ENCODE assay signal across 8 cellular contexts in genomic region chr6:36123270-36124139, GRCh38. TPM values are rescaled to one million over a fixed set of nuclear protein-coding genes. Genes with fewer than 3 reads are reported as not detected.
DNase-seq lines count a peak whose midpoint lies in the region; ATAC-seq, FAIRE-seq and TF ChIP-seq lines count a peak whose summit lies in the region.

No MANE protein-coding gene starts in this region.

- ATAC-seq in T-helper 17 cell (peak; percentile 78), GM18519 (IDR thresholded peaks at IDR 0.05; ENCODE audit: low FRiP score, unreplicated experiment) (no peak)

- no peaks in the 10 kb centered on the region for H3K36me3 ChIP-seq in adrenal gland (replicated peaks in 1 of 2)

- WGBS in adrenal gland, 4 donors, result 28 to 42% (median 32%) methylated on average over 9 to 10 of the region's 10 CpGs

- no peaks in the 10 kb centered on the region for H3K9me3 ChIP-seq in T-helper 17 cell (ENCODE audit: control insufficient read depth, low read length, poor library complexity, severe bottlenecking)
- H3K9me3 ChIP-seq in adrenal gland (replicated peaks in 1 of 3), result no peaks in the 10 kb centered on the region

- DNase-seq in DMS53 (lab: John Stamatoyannopoulos, UW), result peak; percentile 86
- peak; percentile 72 for DNase-seq in H54 (ENCODE audit: insufficient read length, low spot score)
- DNase-seq in NCI-H1105 (lab: John Stamatoyannopoulos, UW), result peak; percentile 72
- DNase-seq in T-helper 17 cell, result peak; percentile 70 to 84 (median 74)
- peak; percentile 91 to 94 (median 93) for DNase-seq in adrenal gland
- DNase-seq in hepatic stellate cell (ENCODE audit: low spot score), result peak; percentile 83
- peak; percentile 24 for DNase-seq in skeletal muscle cell (ENCODE audit: low read depth)

- peak overlapping the region; percentile 69 for H3K27ac Mint-ChIP-seq in T-helper 17 cell

- FAIRE-seq in H54 (lab: Jason Lieb, UNC), result no peak

- H3K4me1 Mint-ChIP-seq in T-helper 17 cell, result peaks cover 66% of the 10 kb centered on the region

- H3K27me3 ChIP-seq in adrenal gland, result no peaks in the 10 kb centered on the region

- no peaks in the 10 kb centered on the region for H3K27me3 Mint-ChIP-seq in T-helper 17 cell

- no peak for TF ChIP-seq POLR2A in H54 (IDR thresholded peaks at IDR 0.05; ENCODE audit: low read depth, low read length)
- TF ChIP-seq POLR2A in adrenal gland (IDR thresholded peaks at IDR 0.05), result no peak

- peaks cover 29 to 43% of the 10 kb centered on the region in 2 donors for H3K4me1 ChIP-seq in adrenal gland (replicated peaks in 1 of 2)

- intact Hi-C loops in adrenal gland (cut with DNase I), result loop anchor here in 1 of 2 donors (10.0 kb wide), 1 partner anchor 171 kb away; no protein-coding TSS in a partner anchor

- TF ChIP-seq CTCF in adrenal gland (IDR thresholded peaks at IDR 0.05), result peak; percentile 64 to 91 (median 78)

- H3K36me3 Mint-ChIP-seq in T-helper 17 cell (ENCODE audit: low read depth), result no peaks in the 10 kb centered on the region

- H3K4me3 Mint-ChIP-seq in T-helper 17 cell, result peak overlapping the region; percentile 78

- H3K27ac ChIP-seq in adrenal gland, result peak overlapping the region; percentile 6 to 71 (median 66)

- no peak overlapping the region for H3K4me3 ChIP-seq in adrenal gland
- H3K4me3 ChIP-seq in skeletal muscle cell (ENCODE audit: low read depth, low read length), result no peak overlapping the region

RNA-seq across cellular contexts. Expression of gene MAPK13, which starts 6.8 kb away (rescaled TPM):
- 10 to 100 TPM; 32.1 to 33.7 TPM for total RNA-seq in T-helper 17 cell
- 100 to 1,000 TPM in 3 of 8 donors, 10 to 100 TPM in 5; 72.0 to 148 (median 91.2) TPM for total RNA-seq in adrenal gland
- polyA plus RNA-seq in adrenal gland, result 10 to 100 TPM; 54.8 to 56.7 (median 56.7) TPM

Comparison
In these comparisons a context has a peak if more than half of its experiments do, and no peak if none do; other contexts are left out.
1. DNase-seq: peak in every context shown above with its lines; median percentile 93 in adrenal gland; 86 in DMS53; 83 in hepatic stellate cell; 74 in T-helper 17 cell; 72 in H54; 72 in NCI-H1105; 24 in skeletal muscle cell.